9 cellular contexts compared by ENCODE assay signal in genomic region chr18:28189400-28190239, GRCh38. TPM values are rescaled to one million over a fixed set of nuclear protein-coding genes. Genes with fewer than 3 reads are reported as not detected.
DNase-seq lines count a peak whose midpoint lies in the region; ATAC-seq and TF ChIP-seq lines count a peak whose summit lies in the region.
"Had no signal": no experiment of that assay in that cellular context is flagged by ENCODE, and none has a peak within 500 bp of the region (broad histone marks: within the 10 kb centered on the region; RNA-seq: fewer than 3 reads in every experiment).

No MANE protein-coding gene starts in this region.

- no peak overlapping the region for H3K27ac ChIP-seq in ovary

- H3K4me3 Mint-ChIP-seq in nephron progenitor cell (no peak overlapping the region), T-helper 17 cell (no peak overlapping the region)
- H3K4me3 Mint-ChIP-seq: CD4-positive, CD25-positive, alpha-beta regulatory T cell had no signal

- no peaks in the 10 kb centered on the region for H3K4me1 ChIP-seq in ovary (ENCODE audit: insufficient read depth)

- H3K36me3 Mint-ChIP-seq in nephron progenitor cell (ENCODE audit: low read depth) (peaks cover 9% of the 10 kb centered on the region), T-helper 17 cell (ENCODE audit: low read depth) (no peaks in the 10 kb centered on the region)
- H3K36me3 Mint-ChIP-seq: CD4-positive, CD25-positive, alpha-beta regulatory T cell had no signal

- H3K9me3 ChIP-seq in T-helper 17 cell (ENCODE audit: control insufficient read depth, low read length, poor library complexity, severe bottlenecking): peaks cover 4% of the 10 kb centered on the region
- no peaks in the 10 kb centered on the region for H3K9me3 ChIP-seq in ovary

- ATAC-seq in GM21447 (IDR thresholded peaks at IDR 0.05; ENCODE audit: unreplicated experiment): peak; percentile 65
- ATAC-seq in T-helper 17 cell: no peak

- H3K9me3 Mint-ChIP-seq in nephron progenitor cell: peaks cover 5% of the 10 kb centered on the region

- H3K27ac Mint-ChIP-seq in nephron progenitor cell: no peak overlapping the region
- no peak overlapping the region for H3K27ac Mint-ChIP-seq in T-helper 17 cell
- H3K27ac Mint-ChIP-seq: CD4-positive, CD25-positive, alpha-beta regulatory T cell had no signal

- no peaks in the 10 kb centered on the region for H3K36me3 ChIP-seq in ovary

- TF ChIP-seq EP300 in ovary (IDR thresholded peaks at IDR 0.05): no peak

- H3K27me3 ChIP-seq in ovary: no peaks in the 10 kb centered on the region

- no peak for TF ChIP-seq POLR2A in ovary (IDR thresholded peaks at IDR 0.05)

- peak; percentile 47 for TF ChIP-seq CTCF in nephron progenitor cell (IDR thresholded peaks at IDR 0.05)
- peak in 1 of 3 donors; percentile 21 for TF ChIP-seq CTCF in ovary (IDR thresholded peaks at IDR 0.05)

- intact Hi-C loops in ovary (cut with DNase I): no loop called here

- H3K4me1 Mint-ChIP-seq in nephron progenitor cell: no peaks in the 10 kb centered on the region
- H3K4me1 Mint-ChIP-seq in T-helper 17 cell: no peaks in the 10 kb centered on the region
- H3K4me1 Mint-ChIP-seq: CD4-positive, CD25-positive, alpha-beta regulatory T cell had no signal

- DNase-seq in NCI-H2196 (lab: John Stamatoyannopoulos, UW; ENCODE audit: unreplicated experiment) (peak; percentile 8), NCI-H2196 treated with DMSO at 0.1 percent for 48 hours (lab: John Stamatoyannopoulos, UW; ENCODE audit: unreplicated experiment) (no peak), NCI-H1694 (lab: John Stamatoyannopoulos, UW) (peak; percentile 10), dermis blood vessel endothelial cell (peak; percentile 82), nephron progenitor cell (peak; percentile 29), T-helper 17 cell (no peak), ovary (no peak)

- WGBS in ovary, 3 donors: 77 to 86% (median 83%) methylated on average over 5 of the region's 5 CpGs

- H3K4me3 ChIP-seq in ovary: no peak overlapping the region

- H3K27me3 Mint-ChIP-seq in nephron progenitor cell (ENCODE audit: low read depth, poor library complexity) (no peaks in the 10 kb centered on the region), T-helper 17 cell (no peaks in the 10 kb centered on the region)
- H3K27me3 Mint-ChIP-seq: CD4-positive, CD25-positive, alpha-beta regulatory T cell had no signal

RNA-seq across cellular contexts. Expression of gene CDH2, which starts 12.7 kb away (rescaled TPM):
- total RNA-seq in dermis blood vessel endothelial cell (1.8 and 1.9 TPM in 2 replicates), T-helper 17 cell (under 1 TPM; 0.37 to 0.55 TPM), ovary (10 to 100 TPM in 4 of 7 donors, 1 to 10 TPM in 3; 2.9 to 15.4 (median 10.1) TPM)
- 10 to 100 TPM; 12.3 to 78.3 TPM for polyA plus RNA-seq in ovary
- total RNA-seq: CD4-positive, CD25-positive, alpha-beta regulatory T cell had no signal
- polyA plus RNA-seq: CD4-positive, CD25-positive, alpha-beta regulatory T cell had no signal

Comparison
In these comparisons a context has a peak if more than half of its experiments do, and no peak if none do; other contexts are left out.
1. DNase-seq: peak in NCI-H2196 (single experiment), NCI-H1694 (single experiment), dermis blood vessel endothelial cell (single experiment) and nephron progenitor cell (single experiment); none in NCI-H2196 treated with DMSO at 0.1 percent for 48 hours (single experiment), T-helper 17 cell (0 of 3) and ovary (0 of 5).